ENCODE assay signal across 10 cellular contexts in genomic region chr1:8061210-8061609, GRCh38. TPM values are rescaled to one million over a fixed set of nuclear protein-coding genes. Genes with fewer than 3 reads are reported as not detected.
A peak's percentile ranks its signal among the peaks of the same experiment; 100 is the strongest.
DNase-seq lines count a peak whose midpoint lies in the region; ATAC-seq, FAIRE-seq and TF ChIP-seq lines count a peak whose summit lies in the region.
"Had no signal": no experiment of that assay in that cellular context is flagged by ENCODE, and none has a peak within 500 bp of the region (broad histone marks: within the 10 kb centered on the region; RNA-seq: fewer than 3 reads in every experiment).

No MANE protein-coding gene starts in this region.

- H3K4ac ChIP-seq in mesenchymal stem cell (ENCODE audit: low read depth in 1 of 2, low read length in 2 of 2), result no peak overlapping the region

- H3K79me1 ChIP-seq in mesenchymal stem cell (replicated peaks; ENCODE audit: low read length, poor library complexity, severe bottlenecking), result no peaks in the 10 kb centered on the region

- DNase-seq in HuH-7 (ENCODE audit: low spot score), result peak; percentile 48
- DNase-seq in colonic mucosa, result peak; percentile 55
- peak; percentile 96 for DNase-seq in mesenchymal stem cell
- no peak for DNase-seq in head of caudate nucleus
- DNase-seq in SKM-1 treated with dmso at 0.1 percent for 144 hours (lab: John Stamatoyannopoulos, UW; ENCODE audit: unreplicated experiment), result no peak
- DNase-seq in NCI-H748 (lab: John Stamatoyannopoulos, UW; ENCODE audit: unreplicated experiment), result no peak
- DNase-seq: CD4-positive, CD25-positive, alpha-beta regulatory T cell; MV-4-11 had no signal

- no peak overlapping the region for H2BK5ac ChIP-seq in mesenchymal stem cell (ENCODE audit: low read depth, low read length, poor library complexity, severe bottlenecking)

- H2AFZ ChIP-seq in mesenchymal stem cell (ENCODE audit: low read depth, low read length), result no peak overlapping the region

- H2BK12ac ChIP-seq in mesenchymal stem cell (ENCODE audit: low read length in 2 of 2), result peak overlapping the region in 1 of 2 experiments; percentile 57

- no peaks in the 10 kb centered on the region for H3K36me3 ChIP-seq in colonic mucosa
- H3K36me3 ChIP-seq in mesenchymal stem cell (ENCODE audit: control insufficient read depth in 1 of 2, insufficient read depth in 2 of 2, low read depth in 1 of 2, low read length in 2 of 2), result no peaks in the 10 kb centered on the region

- no peak overlapping the region for H2BK120ac ChIP-seq in mesenchymal stem cell (ENCODE audit: low read depth, low read length)

- no peak overlapping the region for H2BK15ac ChIP-seq in mesenchymal stem cell (ENCODE audit: low read depth, poor library complexity, severe bottlenecking)

- peak; percentile 95 for FAIRE-seq in A204.1 (lab: Jason Lieb, UNC)

- H4K91ac ChIP-seq in mesenchymal stem cell (ENCODE audit: low read length), result no peak overlapping the region

- no peak for ATAC-seq in HG03342 (IDR thresholded peaks at IDR 0.05; ENCODE audit: unreplicated experiment)

- peak overlapping the region; percentile 35 for H3K27ac ChIP-seq in colonic mucosa
- H3K27ac ChIP-seq in mesenchymal stem cell (ENCODE audit: low read length, poor library complexity, severe bottlenecking), result peak overlapping the region; percentile 69

- no peak overlapping the region for H3K4me2 ChIP-seq in mesenchymal stem cell (ENCODE audit: low read length, poor library complexity, severe bottlenecking)

- H3K4me1 ChIP-seq in colonic mucosa (no peaks in the 10 kb centered on the region), mesenchymal stem cell (ENCODE audit: control insufficient read depth, insufficient read depth, low read depth, low read length) (peaks cover 3% of the 10 kb centered on the region)

- no peak overlapping the region for H3K18ac ChIP-seq in mesenchymal stem cell (ENCODE audit: low read depth in 1 of 2, low read length in 2 of 2)

- no peaks in the 10 kb centered on the region for H3K27me3 ChIP-seq in colonic mucosa
- H3K27me3 ChIP-seq in mesenchymal stem cell (ENCODE audit: control insufficient read depth in 1 of 2, insufficient read depth in 1 of 2, low read length in 2 of 2), result no peaks in the 10 kb centered on the region

- no peaks in the 10 kb centered on the region for H3K9me3 ChIP-seq in colonic mucosa
- H3K9me3 ChIP-seq in mesenchymal stem cell (ENCODE audit: control insufficient read depth, low read length), result no peaks in the 10 kb centered on the region

- no peak overlapping the region for H3K14ac ChIP-seq in mesenchymal stem cell (ENCODE audit: low read length in 2 of 2)

- intact Hi-C loops in colonic mucosa (cut with DNase I) (no loop called here), head of caudate nucleus (cut with DNase I) (no loop called here)

- no peak overlapping the region for H3K4me3 ChIP-seq in colonic mucosa
- H3K4me3 ChIP-seq in mesenchymal stem cell (ENCODE audit: insufficient read depth in 1 of 2, low read depth in 1 of 2, low read length in 2 of 2), result peak overlapping the region in 1 of 2 experiments; percentile 38

- H2AK5ac ChIP-seq in mesenchymal stem cell (ENCODE audit: low read length, severe bottlenecking), result no peak overlapping the region

- TF ChIP-seq CTCF in colonic mucosa (IDR thresholded peaks at IDR 0.05), result no peak

- H3K9ac ChIP-seq in colonic mucosa (ENCODE audit: low read depth in 2 of 2, low read length in 2 of 2) (no peak overlapping the region), mesenchymal stem cell (ENCODE audit: low read length) (peak overlapping the region; percentile 41)

- no peak overlapping the region for H3K23ac ChIP-seq in mesenchymal stem cell (ENCODE audit: low read length in 2 of 2)

- no peak overlapping the region for H4K8ac ChIP-seq in mesenchymal stem cell (ENCODE audit: low read length)

RNA-seq across cellular contexts. Expression of gene ERRFI1, which starts 35.1 kb away (rescaled TPM):
- 10 to 100 TPM; 22.3 to 45.5 TPM for total RNA-seq in colonic mucosa
- 109 TPM for polyA plus RNA-seq in mesenchymal stem cell (2013, experiment 1 of 2)
- polyA plus RNA-seq in mesenchymal stem cell (2013, experiment 2 of 2), result 106 TPM

Comparison
In these comparisons a context has a peak if more than half of its experiments do, and no peak if none do; other contexts are left out.
1. DNase-seq: peak in HuH-7 (single experiment), colonic mucosa (single experiment) and mesenchymal stem cell (single experiment); none in head of caudate nucleus (0 of 42), SKM-1 treated with dmso at 0.1 percent for 144 hours (single experiment) and NCI-H748 (single experiment).